Comparison of ENCODE assay signal across 19 cellular contexts in genomic region chr15:51299187-51300015, GRCh38. TPM values are rescaled to one million over a fixed set of nuclear protein-coding genes. Genes with fewer than 3 reads are reported as not detected.
DNase-seq lines count a peak whose midpoint lies in the region; ATAC-seq and TF ChIP-seq lines count a peak whose summit lies in the region.
"Had no signal": no experiment of that assay in that cellular context is flagged by ENCODE, and none has a peak within 500 bp of the region (broad histone marks: within the 10 kb centered on the region; RNA-seq: fewer than 3 reads in every experiment).

No MANE protein-coding gene starts in this region.

- peaks cover 24% of the 10 kb centered on the region for H3K4me1 Mint-ChIP-seq in glutamatergic neuron (ENCODE audit: low read depth, unreplicated experiment)
- H3K4me1 Mint-ChIP-seq: activated naive CD4-positive, alpha-beta T cell treated with anti-CD3 and anti-CD28 coated beads, Interleukin-2, amount 50 U/mL, for 24 hours had no signal

- no peak overlapping the region for H3K4me3 Mint-ChIP-seq in glutamatergic neuron (ENCODE audit: unreplicated experiment)
- H3K4me3 Mint-ChIP-seq: activated naive CD4-positive, alpha-beta T cell treated with anti-CD3 and anti-CD28 coated beads, Interleukin-2, amount 50 U/mL, for 24 hours; effector memory CD8-positive, alpha-beta T cell had no signal

- POLR2A ChIA-PET in OCI-LY7 (lab: Charles Lee), result no interaction called here

- no peak overlapping the region for H3K27ac ChIP-seq in OCI-LY7 (ENCODE audit: low read depth, low read length, poor library complexity, severe bottlenecking)

- no peaks in the 10 kb centered on the region for H3K79me2 ChIP-seq in Loucy (ENCODE audit: insufficient read depth, low read length)
- H3K79me2 ChIP-seq in OCI-LY7 (ENCODE audit: insufficient read depth, low read depth, low read length), result no peaks in the 10 kb centered on the region

- no peaks in the 10 kb centered on the region for H3K9me2 ChIP-seq in Loucy (replicated peaks; ENCODE audit: low read depth, low read length)
- no peaks in the 10 kb centered on the region for H3K9me2 ChIP-seq in OCI-LY7 (ENCODE audit: insufficient read depth, low read length)

- H3K4me2 ChIP-seq in Loucy (ENCODE audit: low read depth, low read length, poor library complexity, severe bottlenecking) (no peak overlapping the region), OCI-LY7 (ENCODE audit: low read length) (no peak overlapping the region)

- no peaks in the 10 kb centered on the region for H3K9me3 ChIP-seq in Loucy (ENCODE audit: insufficient read depth, low read depth, low read length)
- no peaks in the 10 kb centered on the region for H3K9me3 ChIP-seq in OCI-LY7 (ENCODE audit: low read length)

- no peak for TF ChIP-seq CTCF in Loucy (conservative IDR thresholded peaks at IDR 0.05; ENCODE audit: low read length)
- no peak for TF ChIP-seq CTCF in glutamatergic neuron (IDR thresholded peaks at IDR 0.05; ENCODE audit: partially characterized antibody, unreplicated experiment)
- no peak for TF ChIP-seq CTCF in OCI-LY7 (conservative IDR thresholded peaks at IDR 0.05; ENCODE audit: low read length)

- no peaks in the 10 kb centered on the region for H3F3A ChIP-seq in Loucy (ENCODE audit: low read depth)

- H2AFZ ChIP-seq in Loucy (ENCODE audit: low read length) (peak overlapping the region; percentile 64), OCI-LY7 (ENCODE audit: low read length) (no peak overlapping the region)

- ATAC-seq in sciatic nerve, result peak; percentile 82
- no peak for ATAC-seq in HG02678 (IDR thresholded peaks at IDR 0.05; ENCODE audit: unreplicated experiment)
- ATAC-seq: effector memory CD8-positive, alpha-beta T cell; Panc1 had no signal

- intact Hi-C loops in sciatic nerve (cut with DNase I), result no loop called here
- intact Hi-C loops in OCI-LY7 (cut with micrococcal nuclease; ENCODE audit: unreplicated experiment), result no loop called here

- H3K36me3 Mint-ChIP-seq in glutamatergic neuron (ENCODE audit: unreplicated experiment), result peaks cover 5% of the 10 kb centered on the region
- H3K36me3 Mint-ChIP-seq: activated naive CD4-positive, alpha-beta T cell treated with anti-CD3 and anti-CD28 coated beads, Interleukin-2, amount 50 U/mL, for 24 hours had no signal

- H3K36me3 ChIP-seq in Loucy (ENCODE audit: insufficient read depth, low read length) (no peaks in the 10 kb centered on the region), OCI-LY7 (ENCODE audit: insufficient read depth, low read length) (no peaks in the 10 kb centered on the region)

- H3K4me3 ChIP-seq in Loucy (ENCODE audit: low read length, poor library complexity, severe bottlenecking), result no peak overlapping the region
- H3K4me3 ChIP-seq in OCI-LY7 (ENCODE audit: low read depth, low read length, poor library complexity, severe bottlenecking), result no peak overlapping the region

- H3K27ac Mint-ChIP-seq in glutamatergic neuron (ENCODE audit: unreplicated experiment), result peak overlapping the region; percentile 76
- H3K27ac Mint-ChIP-seq: activated naive CD4-positive, alpha-beta T cell treated with anti-CD3 and anti-CD28 coated beads, Interleukin-2, amount 50 U/mL, for 24 hours; effector memory CD8-positive, alpha-beta T cell had no signal

- DNase-seq in NCI-H510A treated with DMSO at 0.1 percent for 48 hours (lab: John Stamatoyannopoulos, UW), result peak; percentile 70
- DNase-seq in glutamatergic neuron, result no peak
- DNase-seq in sciatic nerve (ENCODE audit: low spot score), result no peak
- DNase-seq in Kasumi-1 (lab: John Stamatoyannopoulos, UW), result no peak
- DNase-seq in OCI-LY7 (ENCODE audit: low spot score), result no peak
- DNase-seq in GM03348 (ENCODE audit: low spot score), result no peak
- DNase-seq: activated CD4-positive, CD25-positive, alpha-beta regulatory T cell treated with anti-CD3 and anti-CD28 coated beads, Interleukin-2, amount 50 U/mL, for 72 hours; AML-193; effector memory CD8-positive, alpha-beta T cell; foreskin fibroblast; mesendoderm; NCI-H2227 treated with DMSO at 0.1 percent for 48 hours; stimulated activated CD4-positive, alpha-beta T cell treated with anti-CD3 and anti-CD28 coated beads, Interleukin-15, amount 100 ng/mL, for 24 hours; T-helper 1 cell had no signal

- no peak overlapping the region for H3K9ac ChIP-seq in Loucy (ENCODE audit: low read depth, low read length, poor library complexity, severe bottlenecking)

- peaks cover 10% of the 10 kb centered on the region for H3K27me3 Mint-ChIP-seq in glutamatergic neuron (ENCODE audit: unreplicated experiment)

- no TSS peak for BruUV-seq in OCI-LY7 (replicated peaks; lab: Mats Ljungman, UMichigan)

- H3K4me1 ChIP-seq in Loucy (ENCODE audit: insufficient read depth, low read length, poor library complexity, severe bottlenecking) (peaks cover 7% of the 10 kb centered on the region), OCI-LY7 (ENCODE audit: insufficient read depth, low read length, poor library complexity, severe bottlenecking) (no peaks in the 10 kb centered on the region)

- H4K20me1 ChIP-seq in Loucy (ENCODE audit: insufficient read depth, low read length, poor library complexity, severe bottlenecking) (no peaks in the 10 kb centered on the region), OCI-LY7 (ENCODE audit: insufficient read depth, low read length) (no peaks in the 10 kb centered on the region)

- H3K27me3 ChIP-seq in Loucy (ENCODE audit: insufficient read depth, low read length, poor library complexity, severe bottlenecking), result no peaks in the 10 kb centered on the region

- CTCF ChIA-PET in OCI-LY7 (lab: Charles Lee; ENCODE audit: unreplicated experiment), result no interaction called here

- peaks cover 6% of the 10 kb centered on the region for H3K9me3 Mint-ChIP-seq in glutamatergic neuron (ENCODE audit: unreplicated experiment)
- H3K9me3 Mint-ChIP-seq: activated naive CD4-positive, alpha-beta T cell treated with anti-CD3 and anti-CD28 coated beads, Interleukin-2, amount 50 U/mL, for 24 hours; effector memory CD8-positive, alpha-beta T cell had no signal

RNA-seq across cellular contexts. Expression of gene CYP19A1, which starts 39.0 kb away (rescaled TPM):
- total RNA-seq in glutamatergic neuron (ENCODE audit: unreplicated experiment) (not detected), sciatic nerve (24.0 TPM), OCI-LY7 (2022) (not detected in 2 replicates)
- 0.13 TPM in 1 of 2 replicates, not detected in the other for total RNA-seq in OCI-LY7 (2014; rRNA removed; shearing (Covaris generic))
- total RNA-seq: bronchial epithelial cell had no signal

RNA-seq across cellular contexts. Expression of gene GLDN, which starts 42.1 kb away (rescaled TPM):
- total RNA-seq in glutamatergic neuron (ENCODE audit: unreplicated experiment) (0.56 TPM), sciatic nerve (94.5 TPM), OCI-LY7 (2022) (not detected in 2 replicates)
- total RNA-seq in OCI-LY7 (2014; rRNA removed; shearing (Covaris generic)), result not detected in 2 replicates

Comparison
In these comparisons a context has a peak if more than half of its experiments do, and no peak if none do; other contexts are left out.
1. RNA of gene CYP19A1, which starts 39.0 kb away (total RNA-seq): 24.0 TPM in sciatic nerve (single experiment); 0.13 TPM in OCI-LY7 and not detected in glutamatergic neuron (single experiment); every median in the first group is over 10 times any median in the second.
2. RNA of gene GLDN, which starts 42.1 kb away (total RNA-seq): 94.5 TPM in sciatic nerve (single experiment); 0.56 TPM in glutamatergic neuron (single experiment) and not detected in OCI-LY7; every median in the first group is over 10 times any median in the second.